19 cellular contexts compared by ENCODE assay signal in the genomic region with DNA sequence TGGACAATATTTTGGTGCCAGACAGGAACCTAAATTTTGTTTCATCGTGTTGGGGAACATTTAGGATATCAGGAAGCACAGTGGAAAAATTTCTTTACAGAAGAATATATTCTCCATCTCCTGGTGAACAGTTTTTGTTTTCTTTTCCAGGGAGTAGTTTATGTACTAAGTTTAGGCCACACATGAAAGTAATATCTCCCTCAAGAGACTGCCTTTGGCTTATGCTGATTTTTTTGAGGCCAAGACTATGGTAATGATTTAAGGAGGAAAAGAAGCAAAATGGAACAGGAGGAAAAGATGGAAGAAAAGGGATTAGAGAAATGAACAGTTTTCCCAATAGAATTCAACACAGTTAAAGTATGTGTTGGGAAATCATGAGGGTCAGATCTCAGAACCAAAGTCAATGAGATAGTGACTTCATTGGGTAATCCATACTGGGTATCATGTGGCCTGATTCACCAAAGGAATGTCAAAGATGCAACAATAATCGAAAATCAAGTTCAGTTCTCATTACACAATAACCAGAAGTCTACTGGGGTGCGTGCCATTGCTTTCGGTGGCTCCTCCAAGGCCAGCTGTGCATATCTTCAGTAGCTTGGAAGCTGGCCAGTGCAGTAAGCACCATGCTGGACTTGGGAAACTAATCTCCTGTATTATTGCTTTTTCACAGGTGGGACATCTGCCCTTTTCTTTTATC.
DNase-seq lines count a peak whose midpoint lies in the region; ATAC-seq and TF ChIP-seq lines count a peak whose summit lies in the region.
"Had no signal": no experiment of that assay in that cellular context is flagged by ENCODE, and none has a peak within 500 bp of the region (broad histone marks: within the 10 kb centered on the region; RNA-seq: fewer than 3 reads in every experiment).

No MANE protein-coding gene starts in this region.

- POLR2A ChIA-PET in OCI-LY7 (lab: Charles Lee) = no interaction called here

- H3K4me1 ChIP-seq in OCI-LY7 (ENCODE audit: insufficient read depth, low read length, poor library complexity, severe bottlenecking) = no peaks in the 10 kb centered on the region
- H3K4me1 ChIP-seq: BE2C had no signal

- H2AFZ ChIP-seq in OCI-LY7 (ENCODE audit: low read length) = no peak overlapping the region

- H3K27ac ChIP-seq in OCI-LY7 (ENCODE audit: low read depth, low read length, poor library complexity, severe bottlenecking) = no peak overlapping the region
- H3K27ac ChIP-seq: KMS-11 had no signal

- no peaks in the 10 kb centered on the region for H3K36me3 ChIP-seq in OCI-LY7 (ENCODE audit: insufficient read depth, low read length)
- H3K36me3 ChIP-seq: BE2C had no signal

- no peaks in the 10 kb centered on the region for H3K9me3 ChIP-seq in OCI-LY7 (ENCODE audit: low read length)
- H3K9me3 ChIP-seq: BE2C had no signal

- BruUV-seq in OCI-LY7 (replicated peaks; lab: Mats Ljungman, UMichigan) = no TSS peak

- intact Hi-C loops in OCI-LY7 (cut with micrococcal nuclease; ENCODE audit: unreplicated experiment) = no loop called here

- no peak overlapping the region for H3K4me2 ChIP-seq in OCI-LY7 (ENCODE audit: low read length)
- H3K4me2 ChIP-seq: KMS-11 had no signal

- no peak for TF ChIP-seq CTCF in foreskin fibroblast (IDR thresholded peaks at IDR 0.05; ENCODE audit: low read depth, low read length)
- TF ChIP-seq CTCF in OCI-LY7 (conservative IDR thresholded peaks at IDR 0.05; ENCODE audit: low read length) = no peak

- ATAC-seq in GM18870 (IDR thresholded peaks at IDR 0.05; ENCODE audit: unreplicated experiment) = no peak

- CTCF ChIA-PET in OCI-LY7 (lab: Charles Lee; ENCODE audit: unreplicated experiment) = no interaction called here

- DNase-seq in GM03348 (ENCODE audit: low spot score) = peak; percentile 49
- DNase-seq in amniotic epithelial cell (ENCODE audit: low read depth) = peak; percentile 31
- peak; percentile 74 to 86 for DNase-seq in foreskin fibroblast
- peak; percentile 94 for DNase-seq in skeletal muscle cell (ENCODE audit: low read depth)
- DNase-seq in DMS79 treated with DMSO at 0.1 percent for 48 hours (lab: John Stamatoyannopoulos, UW) = no peak
- no peak for DNase-seq in NCI-H2107 (lab: John Stamatoyannopoulos, UW)
- no peak for DNase-seq in OCI-LY7 (ENCODE audit: low spot score)
- DNase-seq: activated CD4-positive, alpha-beta T cell treated with anti-CD3 and anti-CD28 coated beads, Interleukin-2, amount 10 ng/mL, durations not matched to agents 7 days and 5 days; activated naive CD4-positive, alpha-beta T cell treated with anti-CD3 and anti-CD28 coated beads, Interleukin-2, amount 10 ng/mL, durations not matched to agents 7 days and 5 days; activated T-cell treated with anti-CD3 and anti-CD28 coated beads for 4 hours; BE2C; head of caudate nucleus; kidney; NCI-H1417 treated with DMSO at 0.1 percent for 48 hours; NCI-H2227 treated with DMSO at 0.1 percent for 48 hours; posterior cingulate gyrus; stimulated activated CD4-positive, alpha-beta T cell treated with anti-CD3 and anti-CD28 coated beads, Interleukin-15, amount 100 ng/mL, for 24 hours had no signal

- H3K79me2 ChIP-seq in OCI-LY7 (ENCODE audit: insufficient read depth, low read depth, low read length) = no peaks in the 10 kb centered on the region

- H3K4me3 ChIP-seq in foreskin fibroblast (ENCODE audit: low read depth in 1 of 2, low read length in 2 of 2) (no peak overlapping the region), skeletal muscle cell (ENCODE audit: low read depth, low read length) (no peak overlapping the region), OCI-LY7 (ENCODE audit: low read depth, low read length, poor library complexity, severe bottlenecking) (no peak overlapping the region)

- no peaks in the 10 kb centered on the region for H4K20me1 ChIP-seq in OCI-LY7 (ENCODE audit: insufficient read depth, low read length)

- no peaks in the 10 kb centered on the region for H3K9me2 ChIP-seq in OCI-LY7 (ENCODE audit: insufficient read depth, low read length)

Comparison
In these comparisons a context has a peak if more than half of its experiments do, and no peak if none do; other contexts are left out.
1. DNase-seq: peak in GM03348 (single experiment), amniotic epithelial cell (single experiment), foreskin fibroblast (2 of 2) and skeletal muscle cell (single experiment); none in DMS79 treated with DMSO at 0.1 percent for 48 hours (single experiment), NCI-H2107 (single experiment) and OCI-LY7 (single experiment).